20 cellular contexts compared by ENCODE assay signal in the genomic region with DNA sequence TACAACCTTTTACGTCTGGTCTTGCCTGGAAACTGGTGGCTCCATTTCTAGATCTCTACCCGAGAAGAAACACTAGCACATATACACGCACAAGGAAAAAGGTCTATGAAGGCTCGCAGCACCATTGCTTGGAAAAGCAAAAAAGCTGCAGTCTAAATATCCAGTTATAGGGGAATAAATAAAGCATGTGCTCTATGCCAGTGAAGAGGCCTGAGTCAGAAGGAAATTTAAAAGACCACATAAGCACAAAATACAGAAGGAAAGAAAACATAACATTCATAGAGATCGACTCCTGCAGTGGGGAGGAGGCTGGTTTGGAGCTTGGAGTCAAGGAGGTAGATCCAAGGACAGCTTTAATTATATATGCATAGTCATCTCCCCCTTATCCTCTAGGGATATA.
DNase-seq lines count a peak whose midpoint lies in the region; ATAC-seq and TF ChIP-seq lines count a peak whose summit lies in the region.
"Had no signal": no experiment of that assay in that cellular context is flagged by ENCODE, and none has a peak within 500 bp of the region (broad histone marks: within the 10 kb centered on the region; RNA-seq: fewer than 3 reads in every experiment).

No MANE protein-coding gene starts in this region.

- DNase-seq in heart left ventricle (no peak), cardiac septum (ENCODE audit: low spot score) (no peak), coronary artery (ENCODE audit: low spot score) (no peak), tibial artery (no peak), DMS 273 (lab: John Stamatoyannopoulos, UW; ENCODE audit: unreplicated experiment) (no peak), nucleus accumbens (lab: John Stamatoyannopoulos, UW) (no peak)
- DNase-seq: 8988T; activated CD4-positive, alpha-beta T cell treated with anti-CD3 and anti-CD28 coated beads for 1 hour; activated CD8-positive, alpha-beta memory T cell treated with anti-CD3 and anti-CD28 coated beads for 24 hours; activated T-cell treated with anti-CD3 and anti-CD28 coated beads, Interleukin-2, amount 50 U/mL, for 72 hours; COR-L47; NCI-H1417; NCI-H510A treated with DMSO at 0.1 percent for 48 hours had no signal

- intact Hi-C loops in heart left ventricle (cut with DNase I) = loop anchor here in 4 of 10 donors (2.0 to 10.0 kb wide), 5 partner anchors 107 to 337 kb away; a partner anchor contains a TSS
- intact Hi-C loops in cardiac septum (cut with DNase I) = loop anchor here (5.0 kb wide), 1 partner anchor 47 kb away; no protein-coding TSS in a partner anchor
- intact Hi-C loops in tibial artery (cut with DNase I; ENCODE audit: low total_unique reads) = loop anchor here (5.0 to 10.0 kb wide), 2 partner anchors 112 to 295 kb away; a partner anchor contains a TSS

- H3K9me3 ChIP-seq in heart left ventricle (no peaks in the 10 kb centered on the region), muscle layer of duodenum (ENCODE audit: control insufficient read depth in 1 of 2, low read length in 2 of 2) (no peaks in the 10 kb centered on the region), tibial artery (no peaks in the 10 kb centered on the region)
- H3K9me3 ChIP-seq: vagina had no signal

- no peaks in the 10 kb centered on the region for H3K36me3 ChIP-seq in heart left ventricle
- H3K36me3 ChIP-seq in muscle layer of duodenum (ENCODE audit: control insufficient read depth in 1 of 2, insufficient read depth in 2 of 2, low read length in 2 of 2) = no peaks in the 10 kb centered on the region
- H3K36me3 ChIP-seq in tibial artery = no peaks in the 10 kb centered on the region
- H3K36me3 ChIP-seq: neural progenitor cell, vagina had no signal

- TF ChIP-seq CTCF in heart left ventricle (IDR thresholded peaks at IDR 0.05) (no peak), coronary artery (IDR thresholded peaks at IDR 0.05) (no peak), tibial artery (IDR thresholded peaks at IDR 0.05) (no peak)

- no peak for TF ChIP-seq POLR2A in heart left ventricle (IDR thresholded peaks at IDR 0.05)

- WGBS in heart left ventricle, 4 donors = 73 to 82% (median 76%) methylated on average over 5 of the region's 5 CpGs

- ATAC-seq in heart left ventricle (no peak), HG03045 (IDR thresholded peaks at IDR 0.05; ENCODE audit: unreplicated experiment) (no peak)
- ATAC-seq: activated T-cell treated with anti-CD3 and anti-CD28 coated beads, Interleukin-2, amount 50 U/mL, for 72 hours; HCT116; HepG2 had no signal

- no peak overlapping the region for H3K4me3 ChIP-seq in heart left ventricle
- H3K4me3 ChIP-seq in coronary artery = no peak overlapping the region
- no peak overlapping the region for H3K4me3 ChIP-seq in muscle layer of duodenum (ENCODE audit: low read depth in 1 of 2, low read length in 2 of 2)
- no peak overlapping the region for H3K4me3 ChIP-seq in tibial artery
- H3K4me3 ChIP-seq: neural progenitor cell, vagina had no signal

- peak overlapping the region in 8 of 12 donors; percentile 0 to 85 (median 48) for H3K27ac ChIP-seq in heart left ventricle
- peak overlapping the region; percentile 63 to 78 for H3K27ac ChIP-seq in coronary artery
- peak overlapping the region; percentile 41 for H3K27ac ChIP-seq in muscle layer of duodenum (ENCODE audit: low read length)
- H3K27ac ChIP-seq in tibial artery = peak overlapping the region; percentile 78 to 93
- H3K27ac ChIP-seq: neural progenitor cell, RWPE1 had no signal

- H3K27me3 ChIP-seq in heart left ventricle = no peaks in the 10 kb centered on the region
- no peaks in the 10 kb centered on the region for H3K27me3 ChIP-seq in muscle layer of duodenum (ENCODE audit: low read depth, low read length)
- H3K27me3 ChIP-seq in tibial artery = no peaks in the 10 kb centered on the region
- H3K27me3 ChIP-seq: vagina had no signal

- peaks cover 0 to 74% (median 24%) of the 10 kb centered on the region in 12 donors for H3K4me1 ChIP-seq in heart left ventricle
- H3K4me1 ChIP-seq in muscle layer of duodenum (ENCODE audit: control insufficient read depth in 1 of 2, insufficient read depth in 2 of 2, low read length in 2 of 2) = peaks cover 5 to 73% of the 10 kb centered on the region in 2 donors
- peaks cover 0 to 94% (median 47%) of the 10 kb centered on the region in 4 donors for H3K4me1 ChIP-seq in tibial artery
